In the genomic region with DNA sequence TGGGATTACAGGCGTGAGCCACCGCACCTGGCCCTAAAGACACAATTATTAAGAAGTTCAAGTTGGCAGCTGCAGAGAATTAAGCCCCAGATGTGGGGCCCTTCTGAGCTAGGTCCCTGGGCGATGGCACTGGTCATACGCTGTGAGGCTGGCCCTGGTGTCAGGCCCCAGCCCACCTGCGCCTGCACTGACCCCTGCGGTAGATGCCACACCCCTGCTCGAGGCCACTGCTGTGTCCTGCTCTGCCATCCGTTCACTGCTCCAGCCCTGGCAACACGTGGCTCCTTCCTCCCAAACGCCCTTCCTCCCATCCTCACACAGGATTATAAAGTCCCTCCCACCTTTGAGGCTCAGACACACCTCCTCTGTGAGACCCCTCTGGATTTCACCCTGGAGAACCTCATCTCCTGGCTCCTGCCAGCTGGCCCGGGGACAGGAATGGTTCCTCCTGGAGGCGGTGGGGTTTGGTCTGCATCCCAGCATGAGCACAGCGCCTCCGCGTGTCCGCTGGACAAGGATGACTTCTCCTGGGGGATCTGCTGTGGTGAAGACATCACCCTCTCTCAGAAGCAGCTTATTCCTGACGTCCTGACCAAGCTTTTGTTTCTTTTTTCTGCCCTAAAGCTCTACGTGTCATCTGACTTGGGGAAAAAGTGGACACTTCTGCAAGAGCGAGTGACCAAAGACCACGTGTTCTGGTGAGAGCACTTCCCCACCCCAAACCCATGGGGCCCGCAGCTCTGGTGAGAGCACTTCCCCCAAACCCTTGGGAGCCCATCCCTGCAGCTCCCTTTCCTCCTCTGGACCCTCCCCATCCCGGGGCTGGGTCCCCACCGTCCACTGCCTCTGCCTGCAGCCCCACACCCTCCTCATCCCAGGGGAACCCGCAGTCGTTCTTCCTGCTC, we compare ENCODE assay signal across 13 cellular contexts.
DNase-seq lines count a peak whose midpoint lies in the region; ATAC-seq and TF ChIP-seq lines count a peak whose summit lies in the region.
"Had no signal": no experiment of that assay in that cellular context is flagged by ENCODE, and none has a peak within 500 bp of the region (broad histone marks: within the 10 kb centered on the region; RNA-seq: fewer than 3 reads in every experiment).

No MANE protein-coding gene starts in this region.

- H3K27ac ChIP-seq in lower lobe of right lung (no peak overlapping the region), thoracic aorta (no peak overlapping the region)
- H3K27ac ChIP-seq: GM23248, Peyer's patch had no signal

- H3K27ac Mint-ChIP-seq in brain: peak overlapping the region in 4 of 5 experiments; percentile 45 to 95 (median 69)
- H3K27ac Mint-ChIP-seq: CD8-positive, alpha-beta T cell had no signal

- H3K9me3 Mint-ChIP-seq in brain: peaks cover 0 to 5% (median 0%) of the 10 kb centered on the region in 5 experiments
- H3K9me3 Mint-ChIP-seq: CD8-positive, alpha-beta T cell had no signal

- peaks cover 23% of the 10 kb centered on the region for H3K4me1 ChIP-seq in lower lobe of right lung
- H3K4me1 ChIP-seq in thoracic aorta (ENCODE audit: control insufficient read depth in 1 of 2, low read depth in 2 of 2): peaks cover 3 to 13% of the 10 kb centered on the region in 2 donors

- H3K4me1 Mint-ChIP-seq in brain: peaks cover 26% of the 10 kb centered on the region

- peaks cover 11% of the 10 kb centered on the region for H3K27me3 ChIP-seq in lower lobe of right lung (ENCODE audit: low read depth)
- no peaks in the 10 kb centered on the region for H3K27me3 ChIP-seq in thoracic aorta (replicated peaks; ENCODE audit: insufficient read depth)
- H3K27me3 ChIP-seq: Peyer's patch had no signal

- H3K4me3 ChIP-seq in lower lobe of right lung (no peak overlapping the region), thoracic aorta (peak overlapping the region; percentile 41)
- H3K4me3 ChIP-seq: GM23248, Peyer's patch had no signal

- ATAC-seq in lower lobe of right lung: peak in 1 of 2 donors; percentile 17
- ATAC-seq in thoracic aorta (ENCODE audit: insufficient number of reproducible peaks, low FRiP score, low read depth): no peak
- ATAC-seq: CD8-positive, alpha-beta T cell had no signal

- in situ Hi-C loops in GM13977 (cut with MboI; ENCODE audit: low pct_unique_long_range_greater_than_20kb, low sequenced_read_pairs, unreplicated experiment): no loop called here

- no peaks in the 10 kb centered on the region for H3K36me3 Mint-ChIP-seq in brain
- H3K36me3 Mint-ChIP-seq: CD8-positive, alpha-beta T cell had no signal

- H3K9me3 ChIP-seq in lower lobe of right lung: no peaks in the 10 kb centered on the region
- H3K9me3 ChIP-seq in thoracic aorta: no peaks in the 10 kb centered on the region
- H3K9me3 ChIP-seq: Peyer's patch had no signal

- no peak overlapping the region for H3K4me3 Mint-ChIP-seq in brain
- H3K4me3 Mint-ChIP-seq: CD8-positive, alpha-beta T cell had no signal

- H3K36me3 ChIP-seq in lower lobe of right lung (no peaks in the 10 kb centered on the region), thoracic aorta (no peaks in the 10 kb centered on the region)
- H3K36me3 ChIP-seq: Peyer's patch had no signal

- peaks cover 4% of the 10 kb centered on the region for H3K27me3 Mint-ChIP-seq in brain

- peak; percentile 20; the same call in 1 of the 2 replicates for TF ChIP-seq CTCF in LNCAP (IDR thresholded peaks at IDR 0.05)
- no peak for TF ChIP-seq CTCF in brain (conservative IDR thresholded peaks at IDR 0.05)
- TF ChIP-seq CTCF in lower lobe of right lung (IDR thresholded peaks at IDR 0.05): no peak
- no peak for TF ChIP-seq CTCF in thoracic aorta (IDR thresholded peaks at IDR 0.05)
- no peak for TF ChIP-seq CTCF in GM13977 (IDR thresholded peaks at IDR 0.05; ENCODE audit: extremely low read depth, insufficient read depth, missing control alignments)

- DNase-seq in lower lobe of right lung (peak; percentile 55), thoracic aorta (ENCODE audit: low spot score) (no peak), superior temporal gyrus (ENCODE audit: extremely low spot score) (no peak), NCI-H345 (lab: John Stamatoyannopoulos, UW) (no peak), GM13977 (ENCODE audit: low spot score) (no peak)
- DNase-seq: activated gamma-delta T cell treated with Interleukin-2 at 50 U/mL for 16 hours; CD8-positive, alpha-beta T cell; GM23248; NCI-H2081; Peyer's patch; stimulated activated CD4-positive, alpha-beta T cell treated with anti-CD3 and anti-CD28 coated beads, Interleukin-15, amount 100 ng/mL, for 24 hours had no signal

- intact Hi-C loops in lower lobe of right lung (cut with DNase I): no loop called here
